Comparison of ENCODE assay signal across 1 cellular context in the genomic region with DNA sequence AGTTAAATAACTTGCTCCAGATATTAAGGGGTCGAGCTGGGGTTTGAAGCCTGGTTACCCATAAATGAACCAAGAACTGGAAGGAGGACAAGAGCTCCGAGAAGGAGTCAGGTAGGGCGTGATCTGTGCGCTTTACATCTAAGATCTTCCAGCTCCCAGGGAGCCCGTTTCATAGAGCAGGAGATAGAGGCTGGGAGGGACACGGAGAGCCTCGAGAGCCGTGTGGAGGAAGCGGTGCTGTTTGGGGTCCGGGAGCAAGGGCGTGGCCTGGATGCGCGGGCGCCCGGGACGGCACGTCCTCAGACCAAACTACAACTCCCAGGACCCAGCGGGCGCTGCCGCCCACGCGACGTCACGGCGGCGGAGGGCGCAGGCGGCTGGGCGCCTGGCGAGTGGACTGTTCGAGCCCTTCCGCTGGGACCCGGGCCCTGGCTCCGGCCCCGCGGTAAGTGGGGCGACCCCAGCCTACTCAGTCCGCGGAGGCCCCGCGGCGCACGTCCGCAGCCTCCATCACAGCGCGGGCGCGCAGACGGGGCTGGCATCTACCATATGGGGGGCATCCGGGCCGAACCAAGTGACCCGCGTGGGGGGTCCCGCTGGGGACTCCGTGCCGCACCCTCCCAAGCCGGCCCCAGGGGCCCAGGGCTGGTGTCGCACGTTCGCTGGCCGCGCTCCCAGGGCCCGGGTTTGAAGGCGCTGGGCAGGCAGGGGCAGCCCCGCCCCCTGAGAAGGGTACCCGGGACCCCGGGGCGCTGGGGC.
A peak's percentile ranks its signal among the peaks of the same experiment; 100 is the strongest.
TF ChIP-seq lines count a peak whose summit lies in the region.

Gene BCKDK, plus strand, starts transcription at position 352 of the 759 bp plus-strand sequence. CDS start 838 bp downstream, outside the sequence.

TF ChIP-seq in HepG2, 621 proteins besides CTCF, POLR2A, EP300 and RAD21 (continued from another document and continues in another):
- TF ChIP-seq, protein P1, sequence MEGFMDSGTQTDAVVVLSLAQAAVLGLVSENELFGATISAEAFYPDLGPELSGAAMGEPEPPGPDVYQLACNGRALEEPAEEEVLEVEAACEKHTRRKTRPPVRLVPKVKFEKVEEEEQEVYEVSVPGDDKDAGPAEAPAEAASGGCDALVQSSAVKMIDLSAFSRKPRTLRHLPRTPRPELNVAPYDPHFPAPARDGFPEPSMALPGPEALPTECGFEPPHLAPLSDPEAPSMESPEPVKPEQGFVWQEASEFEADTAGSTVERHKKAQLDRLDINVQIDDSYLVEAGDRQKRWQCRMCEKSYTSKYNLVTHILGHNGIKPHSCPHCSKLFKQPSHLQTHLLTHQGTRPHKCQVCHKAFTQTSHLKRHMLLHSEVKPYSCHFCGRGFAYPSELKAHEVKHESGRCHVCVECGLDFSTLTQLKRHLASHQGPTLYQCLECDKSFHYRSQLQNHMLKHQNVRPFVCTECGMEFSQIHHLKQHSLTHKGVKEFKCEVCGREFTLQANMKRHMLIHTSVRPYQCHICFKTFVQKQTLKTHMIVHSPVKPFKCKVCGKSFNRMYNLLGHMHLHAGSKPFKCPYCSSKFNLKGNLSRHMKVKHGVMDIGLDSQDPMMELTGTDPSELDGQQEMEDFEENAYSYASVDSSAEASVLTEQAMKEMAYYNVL (CRISPR knock-in tag; IDR thresholded peaks at IDR 0.05; ENCODE audit: borderline replicate concordance), result no peak
- TF ChIP-seq PRPF4 (IDR thresholded peaks at IDR 0.05; ENCODE audit: low read depth, low read length, poor library complexity, severe bottlenecking) (no peak), SIN3A (IDR thresholded peaks at IDR 0.05; ENCODE audit: borderline replicate concordance, low read depth, low read length) (0 out of 2 replicates have a peak, but pooled peaks have one; percentile 60), TBX2 (CRISPR knock-in tag; IDR thresholded peaks at IDR 0.05; ENCODE audit: borderline replicate concordance) (peak; percentile 77; the same call in 1 of the 2 replicates), PRDM15 (CRISPR knock-in tag; IDR thresholded peaks at IDR 0.05) (peak; percentile 40; the same call in 1 of the 2 replicates), DNMT1 (CRISPR knock-in tag; IDR thresholded peaks at IDR 0.05) (peak; percentile 59; the same call in 1 of the 2 replicates), ZNF18 (CRISPR knock-in tag; IDR thresholded peaks at IDR 0.05; ENCODE audit: insufficient replicate concordance) (peak; percentile 29), ETV5 (CRISPR knock-in tag; IDR thresholded peaks at IDR 0.05; ENCODE audit: borderline replicate concordance) (peak; percentile 77; the same call in 1 of the 2 replicates), ZNF614 (CRISPR knock-in tag; IDR thresholded peaks at IDR 0.05; ENCODE audit: borderline replicate concordance) (peak; percentile 69; the same call in 1 of the 2 replicates), CSRNP1 (CRISPR knock-in tag; IDR thresholded peaks at IDR 0.05) (peak; percentile 36; the same call in 1 of the 2 replicates), KDM3A (CRISPR knock-in tag; IDR thresholded peaks at IDR 0.05; ENCODE audit: low read depth) (peak; percentile 81), GTF2F1 (IDR thresholded peaks at IDR 0.05; ENCODE audit: low read length) (no peak), REL (CRISPR knock-in tag; conservative IDR thresholded peaks at IDR 0.05) (peak; percentile 58; the same call in 1 of the 2 replicates), ZNF816 (CRISPR knock-in tag; IDR thresholded peaks at IDR 0.05; ENCODE audit: borderline replicate concordance) (peak; percentile 88), SRY (CRISPR knock-in tag; IDR thresholded peaks at IDR 0.05) (peak; percentile 73), KIAA2018 (CRISPR knock-in tag; IDR thresholded peaks at IDR 0.05; ENCODE audit: borderline replicate concordance) (no peak), HNF4A (CRISPR knock-in tag; IDR thresholded peaks at IDR 0.05) (no peak), GATAD1 (CRISPR knock-in tag; IDR thresholded peaks at IDR 0.05) (peak; percentile 83), MLXIP (CRISPR knock-in tag; IDR thresholded peaks at IDR 0.05; ENCODE audit: borderline replicate concordance) (no peak), ZSCAN29 (CRISPR knock-in tag; conservative IDR thresholded peaks at IDR 0.05) (peak; percentile 85), ZNF670 (CRISPR knock-in tag; IDR thresholded peaks at IDR 0.05; ENCODE audit: borderline replicate concordance) (no peak; the same call in none of the 2 replicates), MTERF4 (CRISPR knock-in tag; IDR thresholded peaks at IDR 0.05) (peak; percentile 99), ARID2 (CRISPR knock-in tag; IDR thresholded peaks at IDR 0.05; ENCODE audit: borderline replicate concordance) (no peak), KDM2A (CRISPR knock-in tag; IDR thresholded peaks at IDR 0.05; ENCODE audit: borderline replicate concordance, low read depth) (peak; percentile 86), ZSCAN9 (CRISPR knock-in tag; IDR thresholded peaks at IDR 0.05; ENCODE audit: borderline replicate concordance) (no peak)
- TF ChIP-seq, protein P2, sequence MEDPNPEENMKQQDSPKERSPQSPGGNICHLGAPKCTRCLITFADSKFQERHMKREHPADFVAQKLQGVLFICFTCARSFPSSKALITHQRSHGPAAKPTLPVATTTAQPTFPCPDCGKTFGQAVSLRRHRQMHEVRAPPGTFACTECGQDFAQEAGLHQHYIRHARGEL (CRISPR knock-in tag; IDR thresholded peaks at IDR 0.05), result no peak
